In genomic region chr9:110126986-110127864, GRCh38 we compare ENCODE assay signal across 1 cellular context.
TF ChIP-seq lines count a peak whose summit lies in the region.

No MANE protein-coding gene starts in this region.

TF ChIP-seq in WTC11, 78 proteins besides CTCF, POLR2A, EP300 and RAD21 (continued from another document):
- no peak for TF ChIP-seq ZNF281 (CRISPR knock-in tag; IDR thresholded peaks at IDR 0.05)
- TF ChIP-seq ZBTB43 (CRISPR knock-in tag; IDR thresholded peaks at IDR 0.05) = no peak
- TF ChIP-seq ZNF121 (CRISPR knock-in tag; IDR thresholded peaks at IDR 0.05) = no peak
